ENCODE assay signal across 18 cellular contexts in genomic region chr22:28903080-28903479, GRCh38. TPM values are rescaled to one million over a fixed set of nuclear protein-coding genes. Genes with fewer than 3 reads are reported as not detected.
DNase-seq lines count a peak whose midpoint lies in the region; ATAC-seq and TF ChIP-seq lines count a peak whose summit lies in the region.
"Had no signal": no experiment of that assay in that cellular context is flagged by ENCODE, and none has a peak within 500 bp of the region (broad histone marks: within the 10 kb centered on the region; RNA-seq: fewer than 3 reads in every experiment).

No MANE protein-coding gene starts in this region.

- no peak overlapping the region for H3K9ac ChIP-seq in neural progenitor cell

- no peaks in the 10 kb centered on the region for H3K27me3 ChIP-seq in right cardiac atrium (ENCODE audit: control insufficient read depth, insufficient read depth)
- H3K27me3 ChIP-seq in neural progenitor cell: no peaks in the 10 kb centered on the region
- no peaks in the 10 kb centered on the region for H3K27me3 ChIP-seq in uterus

- H3K9me3 Mint-ChIP-seq in neural progenitor cell: no peaks in the 10 kb centered on the region
- H3K9me3 Mint-ChIP-seq: activated T-helper 17 cell treated with anti-CD3 and anti-CD28 coated beads, Interleukin-2, amount 50 U/mL, for 72 hours; CD4-positive, alpha-beta memory T cell; stimulated activated naive CD8-positive, alpha-beta T cell treated with anti-CD3 and anti-CD28 coated beads, Interleukin-15, Interleukin-2, amounts not matched to agents 100 ng/mL and 50 ng/mL, for 24 hours; T-helper 2 cell treated with Interferon-gamma antibody and Interleukin-4, amounts not matched to agents 5 μg/mL and 100 μg/mL, for 36 hours had no signal

- peaks cover 13% of the 10 kb centered on the region for H3K36me3 Mint-ChIP-seq in neural progenitor cell
- H3K36me3 Mint-ChIP-seq: CD4-positive, alpha-beta memory T cell had no signal

- no peak overlapping the region for H2AFZ ChIP-seq in neural progenitor cell (replicated peaks)

- DNase-seq in NCI-H82 (lab: John Stamatoyannopoulos, UW) (peak; percentile 11), NCI-H82 treated with DMSO at 0.1 percent for 48 hours (lab: John Stamatoyannopoulos, UW; ENCODE audit: unreplicated experiment) (no peak), right cardiac atrium (peak; percentile 61 to 88 (median 81)), neural progenitor cell (ENCODE audit: low spot score) (no peak), uterus (peak in 1 of 2 donors; percentile 24), hypothalamus (lab: John Stamatoyannopoulos, UW) (no peak)
- DNase-seq in effector CD4-positive, alpha-beta T cell: no peak
- DNase-seq: activated CD4-positive, alpha-beta T cell treated with anti-CD3 and anti-CD28 coated beads, Interleukin-2, amount 50 U/mL, for 48 hours; CD4-positive, alpha-beta memory T cell; GF-D8; NCI-H187; NCI-H774 had no signal

- H3K4me3 Mint-ChIP-seq in neural progenitor cell: peak overlapping the region; percentile 64
- H3K4me3 Mint-ChIP-seq: activated T-helper 17 cell treated with anti-CD3 and anti-CD28 coated beads, Interleukin-2, amount 50 U/mL, for 72 hours; CD4-positive, alpha-beta memory T cell; stimulated activated naive CD8-positive, alpha-beta T cell treated with anti-CD3 and anti-CD28 coated beads, Interleukin-15, Interleukin-2, amounts not matched to agents 100 ng/mL and 50 ng/mL, for 24 hours; T-helper 2 cell treated with Interferon-gamma antibody and Interleukin-4, amounts not matched to agents 5 μg/mL and 100 μg/mL, for 36 hours had no signal

- H3K27ac ChIP-seq in right cardiac atrium (ENCODE audit: low read length) (peak overlapping the region; percentile 7), neural progenitor cell (no peak overlapping the region), uterus (peak overlapping the region; percentile 44 to 63)
- H3K27ac ChIP-seq: 22Rv1, HL-60 had no signal

- ATAC-seq in right cardiac atrium (peak; percentile 76 to 85), GM21447 (IDR thresholded peaks at IDR 0.05; ENCODE audit: unreplicated experiment) (no peak)
- ATAC-seq: activated T-helper 17 cell treated with anti-CD3 and anti-CD28 coated beads, Interleukin-2, amount 50 U/mL, for 72 hours had no signal

- H3K27ac Mint-ChIP-seq in neural progenitor cell: peak overlapping the region; percentile 95
- H3K27ac Mint-ChIP-seq: activated T-helper 17 cell treated with anti-CD3 and anti-CD28 coated beads, Interleukin-2, amount 50 U/mL, for 72 hours; stimulated activated naive CD8-positive, alpha-beta T cell treated with anti-CD3 and anti-CD28 coated beads, Interleukin-15, Interleukin-2, amounts not matched to agents 100 ng/mL and 50 ng/mL, for 24 hours; T-helper 2 cell treated with Interferon-gamma antibody and Interleukin-4, amounts not matched to agents 5 μg/mL and 100 μg/mL, for 36 hours had no signal

- H3K4me1 Mint-ChIP-seq in neural progenitor cell: peaks cover 81% of the 10 kb centered on the region

- H3K36me3 ChIP-seq in neural progenitor cell: no peaks in the 10 kb centered on the region
- no peaks in the 10 kb centered on the region for H3K36me3 ChIP-seq in uterus

- H3K4me1 ChIP-seq in right cardiac atrium (ENCODE audit: control insufficient read depth, insufficient read depth, low read length): peaks cover 11% of the 10 kb centered on the region
- H3K4me1 ChIP-seq in neural progenitor cell: peaks cover 36% of the 10 kb centered on the region
- peaks cover 9 to 11% of the 10 kb centered on the region in 2 donors for H3K4me1 ChIP-seq in uterus

- no peak overlapping the region for H3K4me3 ChIP-seq in right cardiac atrium (ENCODE audit: low read length)
- no peak overlapping the region for H3K4me3 ChIP-seq in neural progenitor cell
- no peak overlapping the region for H3K4me3 ChIP-seq in uterus

- peaks cover 14% of the 10 kb centered on the region for H3F3A ChIP-seq in neural progenitor cell (ENCODE audit: low read depth)

- no peak for TF ChIP-seq CTCF in neural progenitor cell (IDR thresholded peaks at IDR 0.05)
- TF ChIP-seq CTCF in uterus (IDR thresholded peaks at IDR 0.05): no peak

- H3K4me2 ChIP-seq in neural progenitor cell: peak overlapping the region; percentile 17

- H4K20me1 ChIP-seq in neural progenitor cell (ENCODE audit: low read depth): peaks cover 88% of the 10 kb centered on the region

- no peaks in the 10 kb centered on the region for H3K9me3 ChIP-seq in right cardiac atrium (ENCODE audit: control insufficient read depth, low read length)
- no peaks in the 10 kb centered on the region for H3K9me3 ChIP-seq in neural progenitor cell (ENCODE audit: low read depth)
- H3K9me3 ChIP-seq in uterus: no peaks in the 10 kb centered on the region

- WGBS in right cardiac atrium: 51% methylated on average over 11 of the region's 11 CpGs

- peaks cover 3% of the 10 kb centered on the region for H3K27me3 Mint-ChIP-seq in neural progenitor cell (ENCODE audit: insufficient read depth, low read depth)

- peaks cover 98% of the 10 kb centered on the region for H3K79me2 ChIP-seq in neural progenitor cell (ENCODE audit: low read depth)

- intact Hi-C loops in right cardiac atrium (cut with DNase I) (no loop called here), uterus (cut with DNase I; ENCODE audit: low total_unique reads) (no loop called here)

- TF ChIP-seq POLR2A in uterus (IDR thresholded peaks at IDR 0.05): no peak

RNA-seq across cellular contexts. Expression of gene ZNRF3, which starts 19.7 kb away (rescaled TPM):
- 1 to 10 TPM; 8.4 to 9.4 (median 8.8) TPM for total RNA-seq in right cardiac atrium
- 4.0 TPM for polyA plus RNA-seq in right cardiac atrium
- total RNA-seq in neural progenitor cell (ENCODE audit: low replicate concordance): 4.1 and 12.0 TPM in 2 replicates
- 10 to 100 TPM in 2 of 4 donors, 1 to 10 TPM in 2; 6.1 to 23.2 (median 12.0) TPM for total RNA-seq in uterus

Comparison
In these comparisons a context has a peak if more than half of its experiments do, and no peak if none do; other contexts are left out.
1. DNase-seq: peak in NCI-H82 (single experiment) and right cardiac atrium (3 of 3); none in NCI-H82 treated with DMSO at 0.1 percent for 48 hours (single experiment), neural progenitor cell (single experiment), hypothalamus (0 of 51) and effector CD4-positive, alpha-beta T cell (single experiment).